33 cellular contexts compared by ENCODE assay signal in the genomic region with DNA sequence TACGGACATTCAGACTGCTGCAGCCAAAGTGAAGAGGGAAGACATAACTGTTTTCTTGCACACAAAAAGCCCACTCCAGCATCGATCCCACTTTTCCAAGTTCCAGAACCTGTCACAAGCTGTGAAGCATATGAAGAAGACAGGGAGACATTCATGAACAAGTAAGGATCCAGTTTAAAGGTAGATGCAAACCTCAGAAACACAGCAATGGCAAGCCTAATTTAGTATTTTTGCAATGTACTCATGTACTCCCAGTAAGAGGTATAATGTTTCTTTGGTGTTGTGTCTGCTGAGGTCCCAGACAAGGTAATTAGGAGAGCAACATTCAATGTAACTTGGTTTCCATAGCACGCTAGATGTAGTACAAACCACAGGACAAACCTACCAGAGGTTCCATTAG. TPM values are rescaled to one million over a fixed set of nuclear protein-coding genes. Genes with fewer than 3 reads are reported as not detected.
DNase-seq lines count a peak whose midpoint lies in the region; ATAC-seq, FAIRE-seq and TF ChIP-seq lines count a peak whose summit lies in the region.
"Had no signal": no experiment of that assay in that cellular context is flagged by ENCODE, and none has a peak within 500 bp of the region (broad histone marks: within the 10 kb centered on the region; RNA-seq: fewer than 3 reads in every experiment).

No MANE protein-coding gene starts in this region.

- peak; percentile 33 to 69; a peak in 2 of 4 replicates for TF ChIP-seq POLR2A in HepG2 (IDR thresholded peaks at IDR 0.05; ENCODE audit: insufficient read depth in 1 of 2, low read depth in 2 of 2, low read length in 2 of 2)
- TF ChIP-seq POLR2A in right lobe of liver (IDR thresholded peaks at IDR 0.05) = no peak

- H4K20me1 ChIP-seq in HepG2 (ENCODE audit: insufficient read depth, low read length) (peaks cover 3% of the 10 kb centered on the region; the same call in 1 of the 2 replicates), hepatocyte (ENCODE audit: insufficient read depth, poor library complexity, severe bottlenecking) (no peaks in the 10 kb centered on the region), Karpas-422 (ENCODE audit: insufficient read depth, low read depth, low read length) (no peaks in the 10 kb centered on the region)
- H4K20me1 ChIP-seq: BLaER1 had no signal

- TF ChIP-seq CTCF in HepG2 (CRISPR knock-in tag; IDR thresholded peaks at IDR 0.05) (no peak), right lobe of liver (IDR thresholded peaks at IDR 0.05) (no peak), VCaP (conservative IDR thresholded peaks at IDR 0.05) (no peak), hepatocyte (IDR thresholded peaks at IDR 0.05; ENCODE audit: poor library complexity) (no peak)

- TF ChIP-seq RAD21 in HepG2 (CRISPR knock-in tag; IDR thresholded peaks at IDR 0.05) = no peak

- DNase-seq in HepG2 (ENCODE audit: low spot score) = no peak
- no peak for DNase-seq in right lobe of liver
- DNase-seq in hepatocyte (ENCODE audit: low spot score) = no peak
- DNase-seq in sciatic nerve (ENCODE audit: low spot score) = no peak
- no peak for DNase-seq in Karpas-422
- DNase-seq: 8988T; ACHN; BE2C; C1 segment of cervical spinal cord; CD4-positive, alpha-beta memory T cell; CD4-positive, CD25-positive, alpha-beta regulatory T cell; CD8-positive, alpha-beta memory T cell; COR-L47; DMS 273 treated with DMSO at 0.1 percent for 48 hours; DMS153; DMS53; DMS79; DND-41; EL; GDM1 had no signal

- POLR2A ChIA-PET in HepG2 (lab: Yijun Ruan, JAX) = no interaction called here

- BruUV-seq in HepG2 (replicated peaks; lab: Mats Ljungman, UMichigan) = no TSS peak

- no peak for FAIRE-seq in HepG2 (lab: Jason Lieb, UNC)
- FAIRE-seq: A204.1, GM12878, GM12892, GM18507, GM19239 had no signal

- H3K9me3 ChIP-seq in HepG2 (ENCODE audit: low read length) = no peaks in the 10 kb centered on the region
- H3K9me3 ChIP-seq in right lobe of liver = no peaks in the 10 kb centered on the region
- no peaks in the 10 kb centered on the region for H3K9me3 ChIP-seq in hepatocyte (ENCODE audit: low read depth)
- H3K9me3 ChIP-seq in Karpas-422 (ENCODE audit: low read length) = no peaks in the 10 kb centered on the region
- H3K9me3 ChIP-seq: BE2C, BLaER1 had no signal

- WGBS in HepG2 (ENCODE audit: low lambda C conversion rate) = 55% methylated on average over 3 of the region's 3 CpGs
- 84% methylated on average over 3 of the region's 3 CpGs for WGBS in right lobe of liver (ENCODE audit: insufficient coverage, low coverage, low lambda C conversion rate, missing lambda C conversion rate)
- 87% methylated on average over 3 of the region's 3 CpGs for WGBS in hepatocyte (ENCODE audit: low lambda C conversion rate, missing lambda C conversion rate)

- ATAC-seq in HepG2 (peak; percentile 8; the same call in 1 of the 3 replicates), right lobe of liver (no peak), GM18520 (IDR thresholded peaks at IDR 0.05; ENCODE audit: unreplicated experiment) (no peak), sciatic nerve (no peak)
- ATAC-seq: GM12878 had no signal

- H3K79me2 ChIP-seq in HepG2 (ENCODE audit: insufficient read depth, low read length) (peaks cover 63% of the 10 kb centered on the region), hepatocyte (peaks cover 28% of the 10 kb centered on the region), Karpas-422 (ENCODE audit: low read length) (no peaks in the 10 kb centered on the region)

- H2AFZ ChIP-seq in HepG2 (ENCODE audit: low read length) = no peak overlapping the region
- no peak overlapping the region for H2AFZ ChIP-seq in hepatocyte
- no peak overlapping the region for H2AFZ ChIP-seq in Karpas-422 (ENCODE audit: low read length)

- H3K27me3 ChIP-seq in HepG2 (ENCODE audit: control insufficient read depth in 1 of 2, insufficient read depth in 2 of 2, low read length in 2 of 2) (no peaks in the 10 kb centered on the region), right lobe of liver (no peaks in the 10 kb centered on the region), hepatocyte (no peaks in the 10 kb centered on the region), Karpas-422 (ENCODE audit: low read length) (no peaks in the 10 kb centered on the region)
- H3K27me3 ChIP-seq: BLaER1 had no signal

- intact Hi-C loops in HepG2 (cut with micrococcal nuclease; ENCODE audit: unreplicated experiment) = loop anchor here (10.0 kb wide), 1 partner anchor 214 kb away; no protein-coding TSS in a partner anchor
- intact Hi-C loops in right lobe of liver (cut with DNase I) = no loop called here
- intact Hi-C loops in sciatic nerve (cut with DNase I) = no loop called here

- CTCF ChIA-PET in HepG2 (lab: Yijun Ruan, JAX; ENCODE audit: low intra/inter-chr PET ratio, low total read pairs) = interaction anchor here (1.3 kb wide), 1 partner anchor 98 kb away, joined by 5 read pairs; no protein-coding TSS in a partner anchor

- H3K9me2 ChIP-seq in hepatocyte (replicated peaks; ENCODE audit: insufficient read depth) = no peaks in the 10 kb centered on the region
- no peaks in the 10 kb centered on the region for H3K9me2 ChIP-seq in Karpas-422 (replicated peaks; ENCODE audit: insufficient read depth, low read length)

- H3K4me2 ChIP-seq in HepG2 (ENCODE audit: low read depth, low read length) (peak overlapping the region; percentile 82), hepatocyte (peak overlapping the region; percentile 69), Karpas-422 (ENCODE audit: low read depth, low read length, poor library complexity, severe bottlenecking) (no peak overlapping the region)
- H3K4me2 ChIP-seq: BLaER1 had no signal

- in situ Hi-C loops in HepG2 (cut with HindIII; ENCODE audit: extremely low pct_ligation_motif_present, low pct_unique_long_range_greater_than_20kb) = loop anchor here (5.0 kb wide), 1 partner anchor 98 kb away; no protein-coding TSS in a partner anchor

- H3K4me1 ChIP-seq in HepG2 (ENCODE audit: insufficient read depth, low read length) (peaks cover 67% of the 10 kb centered on the region), right lobe of liver (peaks cover 0 to 8% (median 3%) of the 10 kb centered on the region in 4 donors), hepatocyte (ENCODE audit: insufficient read depth) (no peaks in the 10 kb centered on the region), Karpas-422 (ENCODE audit: low read length) (no peaks in the 10 kb centered on the region)
- H3K4me1 ChIP-seq: BE2C, BLaER1 had no signal

- H3K36me3 ChIP-seq in HepG2 (replicated peaks in 1 of 2; ENCODE audit: control insufficient read depth in 1 of 2, insufficient read depth in 2 of 2, low read length in 2 of 2) (peaks cover 6 to 27% of the 10 kb centered on the region in 2 experiments), right lobe of liver (no peaks in the 10 kb centered on the region), hepatocyte (replicated peaks; ENCODE audit: insufficient read depth, low read depth) (no peaks in the 10 kb centered on the region), Karpas-422 (ENCODE audit: insufficient read depth, low read length) (no peaks in the 10 kb centered on the region)
- H3K36me3 ChIP-seq: BE2C, BLaER1 had no signal

- TF ChIP-seq EP300 in HepG2 (IDR thresholded peaks at IDR 0.05; ENCODE audit: low read depth in 2 of 2, low read length in 2 of 2) (no peak), HepG2 (CRISPR knock-in tag; IDR thresholded peaks at IDR 0.05; ENCODE audit: borderline replicate concordance) (no peak)

- peak overlapping the region; percentile 98 for H3K27ac ChIP-seq in HepG2 (ENCODE audit: extremely low read length, insufficient read depth, low read length)
- no peak overlapping the region for H3K27ac ChIP-seq in right lobe of liver
- peak overlapping the region; percentile 93 for H3K27ac ChIP-seq in VCaP
- H3K27ac ChIP-seq in hepatocyte = peak overlapping the region; percentile 50
- H3K27ac ChIP-seq in Karpas-422 (ENCODE audit: low read length) = no peak overlapping the region
- H3K27ac ChIP-seq: BLaER1 had no signal

- H3K9ac ChIP-seq in HepG2 (ENCODE audit: insufficient read depth, low read depth, low read length) = peak overlapping the region; percentile 75
- no peak overlapping the region for H3K9ac ChIP-seq in Karpas-422 (ENCODE audit: low read length)
- H3K9ac ChIP-seq: BLaER1 had no signal

- H3K4me3 ChIP-seq in HepG2 (replicated peaks in 1 of 3; ENCODE audit: insufficient read depth in 1 of 3, low read depth in 2 of 3, low read length in 3 of 3) (peak overlapping the region; percentile 68 to 80 (median 70); a peak in 5 of 6 replicates), right lobe of liver (no peak overlapping the region), hepatocyte (no peak overlapping the region), Karpas-422 (ENCODE audit: low read length) (no peak overlapping the region)
- H3K4me3 ChIP-seq: BLaER1, GM12878 had no signal

RNA-seq across cellular contexts. Expression of gene AFP, which starts 4.6 kb away (rescaled TPM):
- total RNA-seq in HepG2 (2016; rRNA removed; fragmentation: Illumina TruSeq; extraction: Trizol) (4,406 and 9,434 TPM in 2 replicates), right lobe of liver (1 to 10 TPM in 4 of 6 experiments, under 1 TPM in 1, not detected in 1; 0.78 to 3.8 (median 3.4) TPM), hepatocyte (23,697 and 25,243 TPM in 2 replicates), sciatic nerve (not detected)
- 859 and 984 TPM in 2 replicates for total RNA-seq in HepG2 (2016; cell fraction: cytosol; rRNA removed; fragmentation: Illumina TruSeq; extraction: Trizol; ENCODE audit: low read depth)
- total RNA-seq in HepG2 (2016; cell fraction: insoluble cytoplasmic fraction; rRNA removed; fragmentation: Illumina TruSeq; extraction: Trizol) = 4,328 and 8,879 TPM in 2 replicates
- total RNA-seq in HepG2 (2016; cell fraction: membrane; rRNA removed; fragmentation: Illumina TruSeq; extraction: Trizol) = 1,470 and 1,653 TPM in 2 replicates
- 6,106 and 7,724 TPM in 2 replicates for total RNA-seq in HepG2 (2016; cell fraction: nucleus; rRNA removed; fragmentation: Illumina TruSeq; extraction: Trizol)
- polyA plus RNA-seq in HepG2 (2011; rRNA removed) (12,657 and 13,105 TPM in 2 replicates), hepatocyte (11,518 and 15,250 TPM in 2 replicates)
- 10,032 and 12,863 TPM in 2 replicates for polyA plus RNA-seq in HepG2 (2011; cell fraction: cytosol; rRNA removed)
- 3,859 and 4,411 TPM in 2 replicates for polyA plus RNA-seq in HepG2 (2011; cell fraction: nucleus; rRNA removed)
- 15,767 and 21,683 TPM in 2 replicates for polyA plus RNA-seq in HepG2 (2012)
- polyA plus RNA-seq in HepG2 (2016; cell fraction: cytosol; fragmentation: Illumina TruSeq; extraction: Trizol; ENCODE audit: low read depth) = 881 and 929 TPM in 2 replicates
- 4,042 and 4,098 TPM in 2 replicates for polyA plus RNA-seq in HepG2 (2016; cell fraction: insoluble cytoplasmic fraction; fragmentation: Illumina TruSeq; extraction: Trizol; ENCODE audit: low read depth)
- polyA plus RNA-seq in HepG2 (2016; cell fraction: membrane; fragmentation: Illumina TruSeq; extraction: Trizol; ENCODE audit: low read depth) = 1,126 and 1,308 TPM in 2 replicates
- polyA plus RNA-seq in HepG2 (2016; cell fraction: nucleus; fragmentation: Illumina TruSeq; extraction: Trizol; ENCODE audit: insufficient read depth, low read depth) = 10,518 and 11,638 TPM in 2 replicates
- polyA minus RNA-seq in HepG2 (2011; rRNA and poly(A)+ RNA removed; ENCODE audit: low replicate concordance) = 1.4 and 2,561 TPM in 2 replicates
- 2,774 and 4,050 TPM in 2 replicates for polyA minus RNA-seq in HepG2 (2011; cell fraction: cytosol; rRNA and poly(A)+ RNA removed)
- polyA minus RNA-seq in HepG2 (2011; cell fraction: nucleus; rRNA and poly(A)+ RNA removed) = 1,510 and 2,631 TPM in 2 replicates
- not detected in 2 replicates for total RNA-seq in Karpas-422 (2014; rRNA removed; shearing (Covaris generic); ENCODE audit: low replicate concordance)
- total RNA-seq: A673; CD4-positive, alpha-beta memory T cell; CD4-positive, CD25-positive, alpha-beta regulatory T cell; CD8-positive, alpha-beta memory T cell; G401 had no signal
- polyA plus RNA-seq: CD14-positive monocyte; CD4-positive, alpha-beta memory T cell; CD4-positive, CD25-positive, alpha-beta regulatory T cell; CD8-positive, alpha-beta memory T cell; GM12878 had no signal

RNA-seq across cellular contexts. Expression of gene ALB, which starts 36.6 kb away (rescaled TPM):
- 10,101 and 22,625 TPM in 2 replicates for total RNA-seq in HepG2 (2016; rRNA removed; fragmentation: Illumina TruSeq; extraction: Trizol)
- total RNA-seq in HepG2 (2016; cell fraction: cytosol; rRNA removed; fragmentation: Illumina TruSeq; extraction: Trizol; ENCODE audit: low read depth) = 1,763 and 1,983 TPM in 2 replicates
- total RNA-seq in HepG2 (2016; cell fraction: insoluble cytoplasmic fraction; rRNA removed; fragmentation: Illumina TruSeq; extraction: Trizol) = 10,071 and 21,691 TPM in 2 replicates
- 2,665 and 3,098 TPM in 2 replicates for total RNA-seq in HepG2 (2016; cell fraction: membrane; rRNA removed; fragmentation: Illumina TruSeq; extraction: Trizol)
- total RNA-seq in HepG2 (2016; cell fraction: nucleus; rRNA removed; fragmentation: Illumina TruSeq; extraction: Trizol) = 14,455 and 17,797 TPM in 2 replicates
- 22,205 and 22,259 TPM in 2 replicates for polyA plus RNA-seq in HepG2 (2011; rRNA removed)
- polyA plus RNA-seq in HepG2 (2011; cell fraction: cytosol; rRNA removed) = 10,343 and 19,758 TPM in 2 replicates
- 4,838 and 7,133 TPM in 2 replicates for polyA plus RNA-seq in HepG2 (2011; cell fraction: nucleus; rRNA removed)
- 30,113 and 41,157 TPM in 2 replicates for polyA plus RNA-seq in HepG2 (2012)
- polyA plus RNA-seq in HepG2 (2016; cell fraction: cytosol; fragmentation: Illumina TruSeq; extraction: Trizol; ENCODE audit: low read depth) = 1,641 and 1,730 TPM in 2 replicates
- 9,271 and 9,564 TPM in 2 replicates for polyA plus RNA-seq in HepG2 (2016; cell fraction: insoluble cytoplasmic fraction; fragmentation: Illumina TruSeq; extraction: Trizol; ENCODE audit: low read depth)
- 1,898 and 2,256 TPM in 2 replicates for polyA plus RNA-seq in HepG2 (2016; cell fraction: membrane; fragmentation: Illumina TruSeq; extraction: Trizol; ENCODE audit: low read depth)
- polyA plus RNA-seq in HepG2 (2016; cell fraction: nucleus; fragmentation: Illumina TruSeq; extraction: Trizol; ENCODE audit: insufficient read depth, low read depth) = 21,168 and 22,798 TPM in 2 replicates
- 2.4 and 3,693 TPM in 2 replicates for polyA minus RNA-seq in HepG2 (2011; rRNA and poly(A)+ RNA removed; ENCODE audit: low replicate concordance)
- polyA minus RNA-seq in HepG2 (2011; cell fraction: cytosol; rRNA and poly(A)+ RNA removed) = 6,095 and 10,549 TPM in 2 replicates
- polyA minus RNA-seq in HepG2 (2011; cell fraction: nucleus; rRNA and poly(A)+ RNA removed) = 3,995 and 8,747 TPM in 2 replicates
- total RNA-seq in right lobe of liver = over 10,000 TPM; 46,361 to 117,834 (median 75,397) TPM
- total RNA-seq in hepatocyte = 25,578 and 26,686 TPM in 2 replicates
- 7,370 and 11,384 TPM in 2 replicates for polyA plus RNA-seq in hepatocyte
- 1.0 TPM for total RNA-seq in sciatic nerve
- total RNA-seq in Karpas-422 (2014; rRNA removed; shearing (Covaris generic); ENCODE audit: low replicate concordance) = not detected in 2 replicates
- total RNA-seq: A673; CD4-positive, alpha-beta memory T cell; CD4-positive, CD25-positive, alpha-beta regulatory T cell; CD8-positive, alpha-beta memory T cell; Daoy; G401 had no signal
- polyA plus RNA-seq: AG04450; CD14-positive monocyte; CD4-positive, alpha-beta memory T cell; CD4-positive, CD25-positive, alpha-beta regulatory T cell; CD8-positive, alpha-beta memory T cell had no signal

RNA-seq across cellular contexts. Expression of gene AFM, which starts 40.9 kb away (rescaled TPM):
- total RNA-seq in HepG2 (2016; rRNA removed; fragmentation: Illumina TruSeq; extraction: Trizol) (0.79 and 1.8 TPM in 2 replicates), right lobe of liver (100 to 1,000 TPM; 129 to 320 (median 169) TPM), hepatocyte (70.0 and 78.4 TPM in 2 replicates), sciatic nerve (not detected)
- total RNA-seq in HepG2 (2016; cell fraction: cytosol; rRNA removed; fragmentation: Illumina TruSeq; extraction: Trizol; ENCODE audit: low read depth) = 0.18 and 0.30 TPM in 2 replicates
- total RNA-seq in HepG2 (2016; cell fraction: insoluble cytoplasmic fraction; rRNA removed; fragmentation: Illumina TruSeq; extraction: Trizol) = 0.67 and 1.9 TPM in 2 replicates
- total RNA-seq in HepG2 (2016; cell fraction: membrane; rRNA removed; fragmentation: Illumina TruSeq; extraction: Trizol) = 0.31 and 0.34 TPM in 2 replicates
- total RNA-seq in HepG2 (2016; cell fraction: nucleus; rRNA removed; fragmentation: Illumina TruSeq; extraction: Trizol) = 4.4 and 4.6 TPM in 2 replicates
- polyA plus RNA-seq in HepG2 (2011; rRNA removed) (0.13 TPM in 2 replicates), hepatocyte (34.8 and 52.7 TPM in 2 replicates)
- polyA plus RNA-seq in HepG2 (2011; cell fraction: cytosol; rRNA removed) = 0.08 TPM in 1 of 2 replicates, not detected in the other
- polyA plus RNA-seq in HepG2 (2011; cell fraction: nucleus; rRNA removed) = 0.09 and 0.21 TPM in 2 replicates
- 0.15 and 0.17 TPM in 2 replicates for polyA plus RNA-seq in HepG2 (2012)
- polyA plus RNA-seq in HepG2 (2016; cell fraction: cytosol; fragmentation: Illumina TruSeq; extraction: Trizol; ENCODE audit: low read depth) = 0.18 and 0.36 TPM in 2 replicates
- 0.75 and 1.1 TPM in 2 replicates for polyA plus RNA-seq in HepG2 (2016; cell fraction: insoluble cytoplasmic fraction; fragmentation: Illumina TruSeq; extraction: Trizol; ENCODE audit: low read depth)
- 0.37 and 0.42 TPM in 2 replicates for polyA plus RNA-seq in HepG2 (2016; cell fraction: membrane; fragmentation: Illumina TruSeq; extraction: Trizol; ENCODE audit: low read depth)
- 7.2 and 7.4 TPM in 2 replicates for polyA plus RNA-seq in HepG2 (2016; cell fraction: nucleus; fragmentation: Illumina TruSeq; extraction: Trizol; ENCODE audit: insufficient read depth, low read depth)
- polyA minus RNA-seq in HepG2 (2011; rRNA and poly(A)+ RNA removed; ENCODE audit: low replicate concordance) = not detected in 2 replicates
- polyA minus RNA-seq in HepG2 (2011; cell fraction: cytosol; rRNA and poly(A)+ RNA removed) = not detected in 2 replicates
- polyA minus RNA-seq in HepG2 (2011; cell fraction: nucleus; rRNA and poly(A)+ RNA removed) = 0.13 and 0.25 TPM in 2 replicates
- not detected in 2 replicates for total RNA-seq in Karpas-422 (2014; rRNA removed; shearing (Covaris generic); ENCODE audit: low replicate concordance)
- total RNA-seq: A673; CD4-positive, alpha-beta memory T cell; CD4-positive, CD25-positive, alpha-beta regulatory T cell; CD8-positive, alpha-beta memory T cell; Daoy; G401; GM12878 had no signal
- polyA plus RNA-seq: AG04450; CD14-positive monocyte; CD4-positive, alpha-beta memory T cell; CD4-positive, CD25-positive, alpha-beta regulatory T cell; CD8-positive, alpha-beta memory T cell; GM12878 had no signal

Comparison
In these comparisons a context has a peak if more than half of its experiments do, and no peak if none do; other contexts are left out.
1. H3K27ac ChIP-seq: peak in HepG2 (single experiment), VCaP (single experiment) and hepatocyte (single experiment); none in right lobe of liver (0 of 3) and Karpas-422 (single experiment).
2. H3K4me3 ChIP-seq: peak in HepG2 (3 of 3); none in right lobe of liver (0 of 3), hepatocyte (single experiment) and Karpas-422 (single experiment).
3. RNA of gene AFP, which starts 4.6 kb away (total RNA-seq): 23,697 to 25,243 TPM in hepatocyte and 859 to 9,434 TPM in HepG2; 0.78 to 3.8 TPM in right lobe of liver, not detected in sciatic nerve (single experiment) and not detected in Karpas-422; every median in the first group is over 100 times any median in the second.
4. RNA of gene AFM, which starts 40.9 kb away (total RNA-seq): 129 to 320 TPM in right lobe of liver and 70.0 to 78.4 TPM in hepatocyte; 0.18 to 4.6 TPM in HepG2, not detected in sciatic nerve (single experiment) and not detected in Karpas-422; every median in the first group is over 10 times any median in the second.
5. RNA of gene ALB, which starts 36.6 kb away (total RNA-seq): 46,361 to 117,834 TPM in right lobe of liver, 25,578 to 26,686 TPM in hepatocyte and 1,763 to 22,625 TPM in HepG2; 1.0 TPM in sciatic nerve (single experiment) and not detected in Karpas-422; every median in the first group is over 100 times any median in the second.